5 cellular contexts compared by ENCODE assay signal in genomic region chr16:6864670-6865069, GRCh38.
"Had no signal": no experiment of that assay in that cellular context is flagged by ENCODE, and none has a peak within 500 bp of the region (broad histone marks: within the 10 kb centered on the region; RNA-seq: fewer than 3 reads in every experiment).

No MANE protein-coding gene starts in this region.

- H3K36me3 ChIP-seq: HAP-1 had no signal

- H3K4me3 ChIP-seq: GM23338, HAP-1 had no signal

- H3K9me3 ChIP-seq: HAP-1 had no signal

- DNase-seq: HFFc6, KBM-7 had no signal

- H3K27ac ChIP-seq: HL-60 had no signal

- H3K4me1 ChIP-seq: HAP-1 had no signal
